In genomic region chr1:44636067-44636466, GRCh38 we compare ENCODE assay signal across 15 cellular contexts. TPM values are rescaled to one million over a fixed set of nuclear protein-coding genes. Genes with fewer than 3 reads are reported as not detected.
DNase-seq lines count a peak whose midpoint lies in the region; ATAC-seq and TF ChIP-seq lines count a peak whose summit lies in the region.
"Had no signal": no experiment of that assay in that cellular context is flagged by ENCODE, and none has a peak within 500 bp of the region (broad histone marks: within the 10 kb centered on the region; RNA-seq: fewer than 3 reads in every experiment).

No MANE protein-coding gene starts in this region.

- ATAC-seq in left cardiac atrium (no peak), GM18502 (IDR thresholded peaks at IDR 0.05; ENCODE audit: poor library complexity, unreplicated experiment) (no peak)

- H3K18ac ChIP-seq in trophoblast cell (ENCODE audit: low read length), result no peak overlapping the region

- H3K9me3 Mint-ChIP-seq in endodermal cell, result no peaks in the 10 kb centered on the region

- peaks cover 2% of the 10 kb centered on the region for H3K79me2 ChIP-seq in trophoblast cell (ENCODE audit: control insufficient read depth, insufficient read depth, low read length, poor library complexity)

- H3K4me1 ChIP-seq in left ventricle myocardium inferior, result peaks cover 88% of the 10 kb centered on the region
- H3K4me1 ChIP-seq in endodermal cell (ENCODE audit: control insufficient read depth, insufficient read depth, low read length), result peaks cover 6% of the 10 kb centered on the region
- H3K4me1 ChIP-seq in transverse colon, result peaks cover 16 to 39% (median 30%) of the 10 kb centered on the region in 4 donors
- peaks cover 0 to 8% of the 10 kb centered on the region in 2 experiments for H3K4me1 ChIP-seq in trophoblast cell (ENCODE audit: control insufficient read depth in 1 of 2, insufficient read depth in 2 of 2, low read length in 2 of 2)

- in situ Hi-C loops in transverse colon (cut with MboI; ENCODE audit: low pct_ligation_motif_present in 1 of 4, low pct_unique_long_range_greater_than_20kb in 1 of 4, low sequenced_read_pairs in 3 of 4), result no loop called here

- H2AK5ac ChIP-seq in trophoblast cell (ENCODE audit: low read length), result no peak overlapping the region

- H3K23ac ChIP-seq in trophoblast cell (ENCODE audit: low read length), result no peak overlapping the region

- H3K27ac ChIP-seq in left ventricle myocardium inferior (replicated peaks) (peak overlapping the region; percentile 44), endodermal cell (ENCODE audit: low read depth, low read length) (peak overlapping the region; percentile 83), transverse colon (peak overlapping the region in 3 of 4 donors; percentile 61 to 74 (median 63)), trophoblast cell (ENCODE audit: low read depth, low read length) (no peak overlapping the region)
- H3K27ac ChIP-seq: KMS-11 had no signal

- no peak overlapping the region for H3K14ac ChIP-seq in trophoblast cell (ENCODE audit: low read length)

- TF ChIP-seq EP300 in transverse colon (IDR thresholded peaks at IDR 0.05; ENCODE audit: low read depth), result no peak

- H3K4me3 Mint-ChIP-seq in endodermal cell, result no peak overlapping the region

- DNase-seq in left ventricle myocardium inferior (no peak), left cardiac atrium (no peak), endodermal cell (no peak), posterior vena cava (ENCODE audit: low spot score) (peak; percentile 61), transverse colon (no peak), NCI-H510A (lab: John Stamatoyannopoulos, UW) (no peak), trophoblast cell (no peak)
- DNase-seq: COR-L47, NCI-H1048, NCI-H1436 treated with DMSO at 0.1 percent for 48 hours, NCI-H510A treated with DMSO at 0.1 percent for 48 hours had no signal

- no peak overlapping the region for H2BK12ac ChIP-seq in trophoblast cell (ENCODE audit: low read length)

- no peaks in the 10 kb centered on the region for H3K27me3 Mint-ChIP-seq in endodermal cell (ENCODE audit: insufficient read depth)

- H3K9ac ChIP-seq in endodermal cell (ENCODE audit: extremely low read depth, low read length, poor library complexity, severe bottlenecking) (no peak overlapping the region), trophoblast cell (ENCODE audit: low read length) (no peak overlapping the region)
- H3K9ac ChIP-seq: KMS-11 had no signal

- H4K8ac ChIP-seq in trophoblast cell (ENCODE audit: low read depth, low read length), result no peak overlapping the region

- no peak overlapping the region for H2BK5ac ChIP-seq in trophoblast cell (ENCODE audit: low read depth, low read length, poor library complexity)

- no peak overlapping the region for H3K4me2 ChIP-seq in trophoblast cell (ENCODE audit: low read length)
- H3K4me2 ChIP-seq: KMS-11 had no signal

- H4K12ac ChIP-seq in trophoblast cell (ENCODE audit: low read depth, low read length), result no peak overlapping the region

- TF ChIP-seq CTCF in left ventricle myocardium inferior (IDR thresholded peaks at IDR 0.05; ENCODE audit: borderline replicate concordance) (no peak), endodermal cell (conservative IDR thresholded peaks at IDR 0.05) (no peak), transverse colon (IDR thresholded peaks at IDR 0.05) (no peak)

- H3K27me3 ChIP-seq in left ventricle myocardium inferior (ENCODE audit: low read depth) (no peaks in the 10 kb centered on the region), endodermal cell (ENCODE audit: control insufficient read depth, insufficient read depth, low read length, poor library complexity, severe bottlenecking) (no peaks in the 10 kb centered on the region), transverse colon (no peaks in the 10 kb centered on the region), trophoblast cell (ENCODE audit: insufficient read depth, low read length) (no peaks in the 10 kb centered on the region)

- H4K91ac ChIP-seq in trophoblast cell (ENCODE audit: low read depth, low read length), result no peak overlapping the region

- no peaks in the 10 kb centered on the region for H3K9me3 ChIP-seq in left ventricle myocardium inferior (replicated peaks)
- H3K9me3 ChIP-seq in endodermal cell (ENCODE audit: control insufficient read depth, low read length), result no peaks in the 10 kb centered on the region
- H3K9me3 ChIP-seq in transverse colon, result no peaks in the 10 kb centered on the region
- H3K9me3 ChIP-seq in trophoblast cell (ENCODE audit: insufficient read depth, low read depth, low read length), result no peaks in the 10 kb centered on the region
- H3K9me3 ChIP-seq: HAP-1 had no signal

- intact Hi-C loops in left ventricle myocardium inferior (cut with micrococcal nuclease), result no loop called here
- intact Hi-C loops in left cardiac atrium (cut with DNase I), result no loop called here
- intact Hi-C loops in posterior vena cava (cut with DNase I), result no loop called here
- intact Hi-C loops in transverse colon (cut with DNase I; ENCODE audit: low total_unique reads), result loop anchor here (5.0 kb wide), 1 partner anchor 596 kb away; no protein-coding TSS in a partner anchor

- H3K36me3 ChIP-seq in left ventricle myocardium inferior, result peaks cover 78% of the 10 kb centered on the region
- peaks cover 70% of the 10 kb centered on the region for H3K36me3 ChIP-seq in endodermal cell (ENCODE audit: control insufficient read depth, insufficient read depth, low read length)
- peaks cover 0 to 11% (median 5%) of the 10 kb centered on the region in 4 donors for H3K36me3 ChIP-seq in transverse colon
- peaks cover 48 to 60% of the 10 kb centered on the region in 2 experiments for H3K36me3 ChIP-seq in trophoblast cell (ENCODE audit: control insufficient read depth in 1 of 2, insufficient read depth in 2 of 2, low read length in 2 of 2)

- no peak for TF ChIP-seq POLR2A in transverse colon (IDR thresholded peaks at IDR 0.05)

- no peak overlapping the region for H2BK120ac ChIP-seq in trophoblast cell (ENCODE audit: insufficient read depth, low read length, poor library complexity)

- H3K4me3 ChIP-seq in left ventricle myocardium inferior (no peak overlapping the region), endodermal cell (ENCODE audit: low read length) (no peak overlapping the region), transverse colon (no peak overlapping the region), trophoblast cell (ENCODE audit: low read depth, low read length) (no peak overlapping the region)
- H3K4me3 ChIP-seq: HAP-1 had no signal

- H3K4me1 Mint-ChIP-seq in endodermal cell, result peaks cover 20% of the 10 kb centered on the region

- H3K79me1 ChIP-seq in trophoblast cell (ENCODE audit: low read length), result peaks cover 11% of the 10 kb centered on the region

- no peak overlapping the region for H3K4ac ChIP-seq in trophoblast cell (ENCODE audit: low read depth, low read length)

- 94 to 95% methylated on average over 14 of the region's 14 CpGs for WGBS in endodermal cell (ENCODE audit: insufficient coverage in 1 of 2, insufficient read length in 1 of 2), 2 experiments
- WGBS in transverse colon (ENCODE audit: low coverage in 1 of 2), 2 donors, result 95% methylated on average over 14 of the region's 14 CpGs; no CpG with 5 or more reads in 1 of the 2 donors
- WGBS in trophoblast cell (ENCODE audit: extremely low coverage, insufficient coverage, insufficient read length), result no CpG with 5 or more reads among the region's 14 CpGs

- peaks cover 59% of the 10 kb centered on the region for H3K36me3 Mint-ChIP-seq in endodermal cell (ENCODE audit: low read depth)

- no peak overlapping the region for H2AFZ ChIP-seq in trophoblast cell (ENCODE audit: insufficient read depth, low read length, poor library complexity)

- H3K27ac Mint-ChIP-seq in endodermal cell, result no peak overlapping the region

RNA-seq across cellular contexts. Expression of gene TMEM53, which starts 38.2 kb away (rescaled TPM):
- total RNA-seq in left ventricle myocardium inferior (11.5 TPM), left cardiac atrium (10 to 100 TPM; 11.1 to 11.4 TPM), endodermal cell (10 to 100 TPM; 10.2 to 10.8 TPM), posterior vena cava (1 to 10 TPM; 3.8 to 5.3 TPM), transverse colon (10 to 100 TPM; 14.2 to 40.8 (median 22.9) TPM)
- polyA plus RNA-seq in endodermal cell (2013, experiment 1 of 2), result 8.4 TPM
- 10.2 TPM for polyA plus RNA-seq in endodermal cell (2013, experiment 2 of 2)
- 9.2 and 9.3 TPM in 2 replicates for polyA plus RNA-seq in trophoblast cell (2013)

RNA-seq across cellular contexts. Expression of gene ARMH1, which starts 38.4 kb away (rescaled TPM):
- total RNA-seq in left ventricle myocardium inferior, result 1.1 TPM
- 1 to 10 TPM in 1 of 2 donors, under 1 TPM in 1; 0.16 to 1.2 TPM for total RNA-seq in left cardiac atrium
- 1 to 10 TPM; 3.9 to 6.3 TPM for total RNA-seq in endodermal cell
- 6.3 TPM for polyA plus RNA-seq in endodermal cell (2013, experiment 1 of 2)
- 3.6 TPM for polyA plus RNA-seq in endodermal cell (2013, experiment 2 of 2)
- total RNA-seq in posterior vena cava, result 1 to 10 TPM; 1.0 to 1.6 TPM
- total RNA-seq in transverse colon, result 1 to 10 TPM in 1 of 4 donors, under 1 TPM in 2, not detected in 1; 0.40 to 2.5 (median 0.96) TPM
- polyA plus RNA-seq in trophoblast cell (2013), result 1.3 and 1.5 TPM in 2 replicates
- total RNA-seq: A172 had no signal
